21 cellular contexts compared by ENCODE assay signal in the genomic region with DNA sequence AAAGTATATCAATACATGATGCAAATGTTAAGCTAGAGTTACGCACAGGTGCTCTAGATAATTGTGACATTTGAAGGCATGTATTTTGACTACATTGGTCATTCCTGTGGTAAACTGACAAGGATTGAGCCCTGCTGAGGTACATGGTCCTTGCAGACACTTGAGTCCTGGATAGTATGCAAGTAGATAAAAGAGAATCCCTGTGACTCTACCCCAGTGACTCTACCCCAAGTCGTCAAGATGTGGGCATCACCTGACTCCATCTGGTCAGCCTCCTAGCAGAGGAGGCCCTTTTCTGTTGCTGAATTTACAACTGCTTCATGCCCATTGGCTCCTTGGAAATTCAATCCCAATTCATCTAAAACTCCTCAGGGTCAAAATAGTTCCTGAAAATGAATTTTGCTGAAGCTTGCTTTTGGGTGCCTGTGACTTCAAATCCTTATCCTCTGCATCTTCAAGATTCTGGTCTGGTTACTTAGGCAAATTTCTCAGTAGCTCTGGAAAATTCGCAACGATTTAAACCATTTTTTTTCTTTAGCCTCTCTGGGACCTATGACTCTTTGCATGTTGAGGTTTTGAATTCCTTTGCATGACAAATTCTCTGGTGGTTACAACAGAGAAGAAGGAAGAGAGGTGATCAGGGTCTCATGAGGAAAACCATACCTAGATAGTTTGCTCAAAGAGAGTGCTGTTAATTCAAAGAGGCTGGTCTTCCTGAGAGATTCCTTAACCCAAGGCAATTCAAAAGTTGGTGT.
"Had no signal": no experiment of that assay in that cellular context is flagged by ENCODE, and none has a peak within 500 bp of the region (broad histone marks: within the 10 kb centered on the region; RNA-seq: fewer than 3 reads in every experiment).

No MANE protein-coding gene starts in this region.

- DNase-seq: activated CD4-positive, alpha-beta T cell treated with anti-CD3 and anti-CD28 coated beads, Interleukin-2, amount 10 ng/mL, durations not matched to agents 7 days and 5 days; activated CD4-positive, CD25-positive, alpha-beta regulatory T cell treated with anti-CD3 and anti-CD28 coated beads, Interleukin-2, amount 50 U/mL, for 72 hours; activated CD8-positive, alpha-beta T cell treated with anti-CD3 and anti-CD28 coated beads, Interleukin-2, amount 10 ng/mL, durations not matched to agents 7 days and 5 days; activated T-cell treated with anti-CD3 and anti-CD28 coated beads, Interleukin-2, amount 50 U/mL, for 1 hour; anterior cingulate cortex; dermis blood vessel endothelial cell; effector CD8-positive, alpha-beta T cell; erythroblast; hippocampal formation; kidney glomerular epithelial cell; left ventricle myocardium superior; mammary epithelial cell; stimulated activated CD4-positive, alpha-beta T cell treated with anti-CD3 and anti-CD28 coated beads, Interleukin-4, amount 100 ng/mL, for 24 hours; stimulated activated naive CD4-positive, alpha-beta T cell treated with Interleukin-2 at 50 U/mL for 16 hours; T-helper 1 cell; upper lobe of right lung; WERI-Rb-1 had no signal

- H3K36me3 Mint-ChIP-seq: brain; natural killer cell treated with Interleukin-12 subunit alpha and Interleukin-12 subunit beta and Interleukin-15 and Interleukin-18, amount 100 ng/mL, for 72 hours had no signal

- H3K27me3 ChIP-seq: right atrium auricular region, upper lobe of right lung had no signal

- H3K27me3 Mint-ChIP-seq: activated CD4-positive, alpha-beta T cell treated with anti-CD3 and anti-CD28 coated beads, Interleukin-2, amount 10 ng/mL, durations not matched to agents 7 days and 5 days; brain; natural killer cell treated with Interleukin-12 subunit alpha and Interleukin-12 subunit beta and Interleukin-15 and Interleukin-18, amount 100 ng/mL, for 72 hours; progenitor cell of endocrine pancreas had no signal

- H3K27ac Mint-ChIP-seq: activated CD4-positive, alpha-beta T cell treated with anti-CD3 and anti-CD28 coated beads, Interleukin-2, amount 10 ng/mL, durations not matched to agents 7 days and 5 days; activated CD8-positive, alpha-beta T cell treated with anti-CD3 and anti-CD28 coated beads, Interleukin-2, amount 10 ng/mL, durations not matched to agents 7 days and 5 days; brain; natural killer cell treated with Interleukin-12 subunit alpha and Interleukin-12 subunit beta and Interleukin-15 and Interleukin-18, amount 100 ng/mL, for 72 hours; progenitor cell of endocrine pancreas had no signal

- H3K4me1 Mint-ChIP-seq: activated CD4-positive, alpha-beta T cell treated with anti-CD3 and anti-CD28 coated beads, Interleukin-2, amount 10 ng/mL, durations not matched to agents 7 days and 5 days; brain had no signal

- H3K4me1 ChIP-seq: right atrium auricular region, upper lobe of right lung had no signal

- H3K9me3 ChIP-seq: right atrium auricular region, upper lobe of right lung had no signal

- H3K9me3 Mint-ChIP-seq: brain; natural killer cell treated with Interleukin-12 subunit alpha and Interleukin-12 subunit beta and Interleukin-15 and Interleukin-18, amount 100 ng/mL, for 72 hours had no signal

- H3K4me3 ChIP-seq: right atrium auricular region, upper lobe of right lung had no signal

- H3K36me3 ChIP-seq: right atrium auricular region, upper lobe of right lung, WERI-Rb-1 had no signal

- H3K27ac ChIP-seq: right atrium auricular region, upper lobe of right lung, WERI-Rb-1 had no signal

- H3K4me3 Mint-ChIP-seq: activated CD4-positive, alpha-beta T cell treated with anti-CD3 and anti-CD28 coated beads, Interleukin-2, amount 10 ng/mL, durations not matched to agents 7 days and 5 days; activated CD8-positive, alpha-beta T cell treated with anti-CD3 and anti-CD28 coated beads, Interleukin-2, amount 10 ng/mL, durations not matched to agents 7 days and 5 days; brain; natural killer cell treated with Interleukin-12 subunit alpha and Interleukin-12 subunit beta and Interleukin-15 and Interleukin-18, amount 100 ng/mL, for 72 hours had no signal
